8 cellular contexts compared by ENCODE assay signal in genomic region chr22:30305519-30305905, GRCh38. TPM values are rescaled to one million over a fixed set of nuclear protein-coding genes. Genes with fewer than 3 reads are reported as not detected.
DNase-seq lines count a peak whose midpoint lies in the region; ATAC-seq and TF ChIP-seq lines count a peak whose summit lies in the region.

No MANE protein-coding gene starts in this region.

- DNase-seq in HUDEP-2 (lab: John Stamatoyannopoulos, UW; ENCODE audit: unreplicated experiment in 76 of 76) = peak in 52 of 76 experiments; percentile 9 to 76 (median 42)
- DNase-seq in activated CD8-positive, alpha-beta T cell treated with anti-CD3 and anti-CD28 coated beads for 36 hours = peak; percentile 72
- peak; percentile 81 for DNase-seq in left cardiac atrium
- peak; percentile 55 for DNase-seq in stimulated activated naive CD8-positive, alpha-beta T cell treated with anti-CD3 and anti-CD28 coated beads, Interleukin-15, Interleukin-2, amounts not matched to agents 100 U/mL and 50 U/mL, for 24 hours
- no peak for DNase-seq in SHP77 (lab: John Stamatoyannopoulos, UW)

- TF ChIP-seq CTCF in activated CD8-positive, alpha-beta T cell treated with anti-CD3 and anti-CD28 coated beads for 36 hours (IDR thresholded peaks at IDR 0.05) = no peak

- ATAC-seq in GM18907 (IDR thresholded peaks at IDR 0.05; ENCODE audit: unreplicated experiment) = peak; percentile 51
- peak; percentile 76 for ATAC-seq in activated CD8-positive, alpha-beta T cell treated with anti-CD3 and anti-CD28 coated beads for 36 hours
- ATAC-seq in left cardiac atrium = peak; percentile 67 to 77
- ATAC-seq in stimulated activated naive CD8-positive, alpha-beta T cell treated with anti-CD3 and anti-CD28 coated beads, Interleukin-15, Interleukin-2, amounts not matched to agents 100 U/mL and 50 U/mL, for 24 hours = peak; percentile 71
- no peak for ATAC-seq in HG03025 (IDR thresholded peaks at IDR 0.05; ENCODE audit: low FRiP score, unreplicated experiment)
- ATAC-seq in HG02884 (IDR thresholded peaks at IDR 0.05; ENCODE audit: unreplicated experiment) = no peak

- peak overlapping the region; percentile 96 for H3K27ac Mint-ChIP-seq in activated CD8-positive, alpha-beta T cell treated with anti-CD3 and anti-CD28 coated beads for 36 hours

- no peaks in the 10 kb centered on the region for H3K9me3 Mint-ChIP-seq in activated CD8-positive, alpha-beta T cell treated with anti-CD3 and anti-CD28 coated beads for 36 hours

- H3K4me3 Mint-ChIP-seq in activated CD8-positive, alpha-beta T cell treated with anti-CD3 and anti-CD28 coated beads for 36 hours = peak overlapping the region; percentile 67

- H3K27me3 Mint-ChIP-seq in activated CD8-positive, alpha-beta T cell treated with anti-CD3 and anti-CD28 coated beads for 36 hours = no peaks in the 10 kb centered on the region

- intact Hi-C loops in activated CD8-positive, alpha-beta T cell treated with anti-CD3 and anti-CD28 coated beads for 36 hours (cut with micrococcal nuclease) = no loop called here
- intact Hi-C loops in left cardiac atrium (cut with DNase I) = no loop called here

- H3K4me1 Mint-ChIP-seq in activated CD8-positive, alpha-beta T cell treated with anti-CD3 and anti-CD28 coated beads for 36 hours (ENCODE audit: low read depth) = peaks cover 95% of the 10 kb centered on the region

- peaks cover 14% of the 10 kb centered on the region for H3K36me3 Mint-ChIP-seq in activated CD8-positive, alpha-beta T cell treated with anti-CD3 and anti-CD28 coated beads for 36 hours (ENCODE audit: low read depth)

- POLR2A ChIA-PET in activated CD8-positive, alpha-beta T cell treated with anti-CD3 and anti-CD28 coated beads for 36 hours (lab: Charles Lee) = interaction anchor here (0.6 to 2.9 kb wide), 5 partner anchors 8 to 51 kb away, joined by 3 to 15 read pairs (median 4); partner anchors contain the start of genes CCDC157 and SF3A1

- CTCF ChIA-PET in activated CD8-positive, alpha-beta T cell treated with anti-CD3 and anti-CD28 coated beads for 36 hours (lab: Charles Lee) = interaction anchor here (1.6 to 9.5 kb wide), 3 partner anchors 8 to 16 kb away, joined by 4 to 81 read pairs (median 7); partner anchors contain the start of gene CASTOR1

RNA-seq across cellular contexts. Expression of gene CASTOR1, which starts 16.2 kb away (rescaled TPM):
- total RNA-seq in activated CD8-positive, alpha-beta T cell treated with anti-CD3 and anti-CD28 coated beads for 36 hours = 1 to 10 TPM; 4.2 to 5.1 TPM
- 1 to 10 TPM; 7.4 to 9.4 TPM for total RNA-seq in left cardiac atrium

RNA-seq across cellular contexts. Expression of gene TBC1D10A, which starts 21.2 kb away (rescaled TPM):
- total RNA-seq in activated CD8-positive, alpha-beta T cell treated with anti-CD3 and anti-CD28 coated beads for 36 hours = 10 to 100 TPM; 20.5 to 21.1 TPM
- 10 to 100 TPM; 11.9 to 12.3 TPM for total RNA-seq in left cardiac atrium

RNA-seq across cellular contexts. Expression of gene OSM, which starts 38.9 kb away (rescaled TPM):
- total RNA-seq in activated CD8-positive, alpha-beta T cell treated with anti-CD3 and anti-CD28 coated beads for 36 hours = 10 to 100 TPM; 44.3 to 45.7 TPM
- 1 to 10 TPM in 1 of 2 donors, under 1 TPM in 1; 0.56 to 1.4 TPM for total RNA-seq in left cardiac atrium

RNA-seq across cellular contexts. Expression of gene SF3A1, which starts 51.2 kb away (rescaled TPM):
- 100 to 1,000 TPM; 252 to 262 TPM for total RNA-seq in activated CD8-positive, alpha-beta T cell treated with anti-CD3 and anti-CD28 coated beads for 36 hours
- total RNA-seq in left cardiac atrium = 100 to 1,000 TPM in 1 of 2 donors, 10 to 100 TPM in 1; 94.3 to 105 TPM

RNA-seq across cellular contexts. Expression of gene CCDC157, which starts 51.3 kb away (rescaled TPM):
- total RNA-seq in activated CD8-positive, alpha-beta T cell treated with anti-CD3 and anti-CD28 coated beads for 36 hours = 1 to 10 TPM; 2.2 to 2.4 TPM
- under 1 TPM; 0.65 to 0.84 TPM for total RNA-seq in left cardiac atrium

Comparison
In these comparisons a context has a peak if more than half of its experiments do, and no peak if none do; other contexts are left out.
1. ATAC-seq: peak in GM18907 (single experiment), activated CD8-positive, alpha-beta T cell treated with anti-CD3 and anti-CD28 coated beads for 36 hours (single experiment), left cardiac atrium (2 of 2) and stimulated activated naive CD8-positive, alpha-beta T cell treated with anti-CD3 and anti-CD28 coated beads, Interleukin-15, Interleukin-2, amounts not matched to agents 100 U/mL and 50 U/mL, for 24 hours (single experiment); none in HG03025 (single experiment) and HG02884 (single experiment).
2. DNase-seq: peak in HUDEP-2 (52 of 76), activated CD8-positive, alpha-beta T cell treated with anti-CD3 and anti-CD28 coated beads for 36 hours (single experiment), left cardiac atrium (single experiment) and stimulated activated naive CD8-positive, alpha-beta T cell treated with anti-CD3 and anti-CD28 coated beads, Interleukin-15, Interleukin-2, amounts not matched to agents 100 U/mL and 50 U/mL, for 24 hours (single experiment); none in SHP77 (0 of 2).
3. RNA of gene OSM, which starts 38.9 kb away (total RNA-seq): 44.3 to 45.7 TPM in activated CD8-positive, alpha-beta T cell treated with anti-CD3 and anti-CD28 coated beads for 36 hours; 0.56 to 1.4 TPM in left cardiac atrium; every median in the first group is over 10 times any median in the second.